Comparison of ENCODE assay signal across 12 cellular contexts in the genomic region with DNA sequence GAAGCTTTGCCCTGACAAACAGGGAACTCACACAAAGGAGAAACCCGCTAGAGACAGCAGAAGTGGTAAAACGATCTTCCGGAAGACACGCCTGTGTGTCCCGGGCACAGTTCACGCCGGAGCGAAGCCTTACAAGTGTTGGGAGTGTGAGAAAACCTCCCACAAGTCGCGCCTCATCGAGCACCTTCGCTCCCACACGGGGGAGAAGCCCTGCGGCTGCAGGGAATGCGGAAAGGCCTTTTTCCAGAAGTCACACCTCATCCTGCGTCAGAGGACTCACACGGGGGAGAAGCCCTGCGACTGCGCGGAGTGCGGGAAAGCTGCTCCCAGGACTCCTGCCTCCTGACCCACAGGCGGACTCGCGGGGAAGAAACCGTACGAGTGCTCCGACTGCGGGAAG. TPM values are rescaled to one million over a fixed set of nuclear protein-coding genes. Genes with fewer than 3 reads are reported as not detected.
"Had no signal": no experiment of that assay in that cellular context is flagged by ENCODE, and none has a peak within 500 bp of the region (broad histone marks: within the 10 kb centered on the region; RNA-seq: fewer than 3 reads in every experiment).

No MANE protein-coding gene starts in this region.

RNA-seq across cellular contexts. Expression of gene OCM, which starts 33.3 kb away (rescaled TPM):
- total RNA-seq: osteoblast, ovary, progenitor cell of endocrine pancreas, psoas muscle, right atrium auricular region, sciatic nerve, smooth muscle cell, suprapubic skin, transverse colon, upper lobe of left lung, vagina had no signal
- polyA plus RNA-seq: neural cell, psoas muscle, smooth muscle cell had no signal
